ENCODE assay signal across 15 cellular contexts in the genomic region with DNA sequence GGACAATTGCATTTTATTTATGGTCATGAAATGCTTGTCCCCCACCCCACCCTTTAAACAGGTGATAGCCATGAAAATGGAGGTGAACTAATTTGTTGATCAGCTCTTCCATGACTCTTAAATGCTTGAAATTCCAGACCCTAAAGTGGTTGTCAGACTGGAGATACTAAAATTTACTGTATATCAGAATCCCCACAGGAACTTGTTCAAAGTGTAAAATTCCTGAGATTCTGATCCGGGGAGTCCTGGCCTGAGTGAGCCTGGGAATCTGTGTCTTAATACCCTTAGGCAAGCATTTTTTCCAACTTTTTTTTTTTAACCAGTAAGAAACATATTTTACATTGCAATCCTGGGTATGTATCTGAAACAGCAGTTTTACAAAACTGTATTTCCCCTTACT. TPM values are rescaled to one million over a fixed set of nuclear protein-coding genes. Genes with fewer than 3 reads are reported as not detected.
A peak's percentile ranks its signal among the peaks of the same experiment; 100 is the strongest.
DNase-seq lines count a peak whose midpoint lies in the region; ATAC-seq and TF ChIP-seq lines count a peak whose summit lies in the region.
"Had no signal": no experiment of that assay in that cellular context is flagged by ENCODE, and none has a peak within 500 bp of the region (broad histone marks: within the 10 kb centered on the region; RNA-seq: fewer than 3 reads in every experiment).

No MANE protein-coding gene starts in this region.

- ATAC-seq in GM18909 (IDR thresholded peaks at IDR 0.05; ENCODE audit: poor library complexity, unreplicated experiment) = no peak
- ATAC-seq: upper lobe of right lung had no signal

- H3K4me1 ChIP-seq in KMS-11 (ENCODE audit: low read depth, poor library complexity, severe bottlenecking) (peaks cover 87% of the 10 kb centered on the region), mesodermal cell (ENCODE audit: control insufficient read depth, insufficient read depth, low read length, poor library complexity, severe bottlenecking) (peaks cover 33% of the 10 kb centered on the region), MM.1S (ENCODE audit: low read length) (peaks cover 8% of the 10 kb centered on the region)

- H3K9ac ChIP-seq in KMS-11 (no peak overlapping the region), MM.1S (ENCODE audit: low read length) (no peak overlapping the region)
- H3K9ac ChIP-seq: BLaER1 had no signal

- 60% methylated on average over 1 of the region's 1 CpG; no CpG with 5 or more reads in 1 of the 2 experiments for WGBS in mesodermal cell (ENCODE audit: insufficient coverage in 2 of 2), 2 experiments

- DNase-seq in AG08395 (ENCODE audit: low spot score) = peak; percentile 76
- DNase-seq in dedifferentiated amniotic fluid mesenchymal stem cell (ENCODE audit: extremely low spot score) = peak; percentile 92
- no peak for DNase-seq in KG1 (lab: John Stamatoyannopoulos, UW)
- no peak for DNase-seq in MM.1S
- no peak for DNase-seq in immature natural killer cell
- DNase-seq: activated naive CD8-positive, alpha-beta T cell treated with anti-CD3 and anti-CD28 coated beads for 36 hours; effector CD4-positive, alpha-beta T cell; MG63; midbrain; sigmoid colon; upper lobe of right lung had no signal

- peaks cover 4% of the 10 kb centered on the region; the same call in 1 of the 2 replicates for H3K36me3 ChIP-seq in KMS-11 (ENCODE audit: insufficient read depth)
- peaks cover 64% of the 10 kb centered on the region for H3K36me3 ChIP-seq in mesodermal cell (ENCODE audit: control insufficient read depth, insufficient read depth, low read length)
- no peaks in the 10 kb centered on the region; the same call in 1 of the 2 replicates for H3K36me3 ChIP-seq in MM.1S (replicated peaks; ENCODE audit: insufficient read depth, low read length)

- H3K4me3 ChIP-seq in KMS-11 (IDR thresholded peaks at IDR 0.05; ENCODE audit: insufficient read depth, low read depth, low read length) = no peak overlapping the region
- H3K4me3 ChIP-seq in mesodermal cell (ENCODE audit: extremely low read depth, insufficient read depth, low read length, poor library complexity, severe bottlenecking) = no peak overlapping the region
- H3K4me3 ChIP-seq in MM.1S (ENCODE audit: low read length) = no peak overlapping the region
- H3K4me3 ChIP-seq: BLaER1, MG63, sigmoid colon, upper lobe of right lung had no signal

- H3K27ac Mint-ChIP-seq in immature natural killer cell = no peak overlapping the region
- H3K27ac Mint-ChIP-seq: activated naive CD8-positive, alpha-beta T cell treated with anti-CD3 and anti-CD28 coated beads for 36 hours had no signal

- H3K27ac ChIP-seq in KMS-11 = no peak overlapping the region
- peak overlapping the region; percentile 83 for H3K27ac ChIP-seq in mesodermal cell (ENCODE audit: low read depth, low read length, severe bottlenecking)
- H3K27ac ChIP-seq in MM.1S (ENCODE audit: low read length) = no peak overlapping the region
- H3K27ac ChIP-seq: BLaER1, sigmoid colon, upper lobe of right lung had no signal

- H3K9me2 ChIP-seq in MM.1S (replicated peaks; ENCODE audit: insufficient read depth, low read length) = no peaks in the 10 kb centered on the region

- H3K9me3 ChIP-seq in mesodermal cell (ENCODE audit: control insufficient read depth, low read length) = no peaks in the 10 kb centered on the region
- no peaks in the 10 kb centered on the region for H3K9me3 ChIP-seq in MM.1S (replicated peaks; ENCODE audit: insufficient read depth, low read length)
- H3K9me3 ChIP-seq: BLaER1, MG63, sigmoid colon, upper lobe of right lung had no signal

- H3F3A ChIP-seq in MM.1S (ENCODE audit: insufficient read depth, low read length) = no peaks in the 10 kb centered on the region

- no peaks in the 10 kb centered on the region for H3K9me3 Mint-ChIP-seq in immature natural killer cell
- H3K9me3 Mint-ChIP-seq: activated naive CD8-positive, alpha-beta T cell treated with anti-CD3 and anti-CD28 coated beads for 36 hours had no signal

- H4K20me1 ChIP-seq in KMS-11 (ENCODE audit: insufficient read depth) (no peaks in the 10 kb centered on the region), MM.1S (ENCODE audit: insufficient read depth, low read length) (no peaks in the 10 kb centered on the region)

- H3K4me1 Mint-ChIP-seq in immature natural killer cell = peaks cover 27 to 44% of the 10 kb centered on the region in 2 donors

- peaks cover 20 to 40% (median 34%) of the 10 kb centered on the region in 3 donors for H3K36me3 Mint-ChIP-seq in immature natural killer cell

- peak overlapping the region; percentile 49; the same call in 1 of the 2 replicates for H3K4me2 ChIP-seq in KMS-11
- H3K4me2 ChIP-seq in MM.1S (ENCODE audit: low read depth, low read length) = no peak overlapping the region
- H3K4me2 ChIP-seq: BLaER1 had no signal

- H3K79me2 ChIP-seq in KMS-11 (ENCODE audit: insufficient read depth, low read depth) = peaks cover 89% of the 10 kb centered on the region
- peaks cover 96% of the 10 kb centered on the region for H3K79me2 ChIP-seq in MM.1S (ENCODE audit: low read length)

- H2AFZ ChIP-seq in KMS-11 (ENCODE audit: low read depth) (no peak overlapping the region), MM.1S (ENCODE audit: low read length) (no peak overlapping the region)

- H3K4me3 Mint-ChIP-seq in immature natural killer cell = no peak overlapping the region
- H3K4me3 Mint-ChIP-seq: activated naive CD8-positive, alpha-beta T cell treated with anti-CD3 and anti-CD28 coated beads for 36 hours had no signal

- H3K27me3 ChIP-seq in KMS-11 (ENCODE audit: insufficient read depth, low read depth) (no peaks in the 10 kb centered on the region), MM.1S (replicated peaks; ENCODE audit: insufficient read depth, low read length) (no peaks in the 10 kb centered on the region)
- H3K27me3 ChIP-seq: BLaER1, MG63, sigmoid colon, upper lobe of right lung had no signal

- no peaks in the 10 kb centered on the region for H3K27me3 Mint-ChIP-seq in immature natural killer cell (ENCODE audit: low read depth in 3 of 3)
- H3K27me3 Mint-ChIP-seq: activated naive CD8-positive, alpha-beta T cell treated with anti-CD3 and anti-CD28 coated beads for 36 hours had no signal

- TF ChIP-seq CTCF in KMS-11 (conservative IDR thresholded peaks at IDR 0.05; ENCODE audit: low read depth, low read length) = no peak
- no peak for TF ChIP-seq CTCF in MM.1S (IDR thresholded peaks at IDR 0.05; ENCODE audit: low read length)

RNA-seq across cellular contexts. Expression of a gene that starts 4.7 kb away (rescaled TPM):
- polyA plus RNA-seq in mesodermal cell (2013, experiment 1 of 2) = 42.5 TPM
- 45.5 TPM for polyA plus RNA-seq in mesodermal cell (2013, experiment 2 of 2)
- 10 to 100 TPM; 13.8 to 22.3 (median 16.1) TPM for polyA plus RNA-seq in immature natural killer cell

RNA-seq across cellular contexts. Expression of a gene that starts 4.9 kb away (rescaled TPM):
- polyA plus RNA-seq in mesodermal cell (2013, experiment 1 of 2) = 5.2 TPM
- polyA plus RNA-seq in mesodermal cell (2013, experiment 2 of 2) = 7.6 TPM
- polyA plus RNA-seq in immature natural killer cell = 1 to 10 TPM; 1.8 to 7.3 (median 3.0) TPM

Comparison
In these comparisons a context has a peak if more than half of its experiments do, and no peak if none do; other contexts are left out.
1. DNase-seq: peak in AG08395 (single experiment) and dedifferentiated amniotic fluid mesenchymal stem cell (single experiment); none in KG1 (single experiment), MM.1S (single experiment) and immature natural killer cell (0 of 3).